In genomic region chr13:82758056-82758455, GRCh38 we compare ENCODE assay signal across 13 cellular contexts.
A peak's percentile ranks its signal among the peaks of the same experiment; 100 is the strongest.
DNase-seq lines count a peak whose midpoint lies in the region; ATAC-seq and TF ChIP-seq lines count a peak whose summit lies in the region.
"Had no signal": no experiment of that assay in that cellular context is flagged by ENCODE, and none has a peak within 500 bp of the region (broad histone marks: within the 10 kb centered on the region; RNA-seq: fewer than 3 reads in every experiment).

No MANE protein-coding gene starts in this region.

- H3K4me3 ChIP-seq in AG10803 (ENCODE audit: low read length) (no peak overlapping the region), hepatocyte (no peak overlapping the region), Peyer's patch (no peak overlapping the region)
- H3K4me3 ChIP-seq in CD8-positive, alpha-beta memory T cell (ENCODE audit: low read length), result no peak overlapping the region
- H3K4me3 ChIP-seq: mucosa of descending colon, upper lobe of right lung had no signal

- POLR2A ChIA-PET in RWPE1 (lab: Yijun Ruan, JAX; ENCODE audit: low non-redundant PET), result no interaction called here
- POLR2A ChIA-PET in CD8-positive, alpha-beta memory T cell (lab: Charles Lee), result no interaction called here

- 76% methylated on average over 1 of the region's 1 CpG for WGBS in hepatocyte (ENCODE audit: low lambda C conversion rate, missing lambda C conversion rate)

- no peak overlapping the region for H3K27ac ChIP-seq in RWPE1
- H3K27ac ChIP-seq in hepatocyte, result no peak overlapping the region
- H3K27ac ChIP-seq in Peyer's patch, result no peak overlapping the region
- H3K27ac ChIP-seq in CD8-positive, alpha-beta memory T cell (ENCODE audit: low read depth, low read length), result no peak overlapping the region
- H3K27ac ChIP-seq: upper lobe of right lung had no signal

- CTCF ChIA-PET in RWPE1 (lab: Yijun Ruan, JAX), result interaction anchor here (0.5 to 0.9 kb wide), 2 partner anchors 9 to 757 kb away, joined by 4 to 9 read pairs; no protein-coding TSS in a partner anchor
- CTCF ChIA-PET in CD8-positive, alpha-beta memory T cell (lab: Charles Lee), result no interaction called here

- no peak overlapping the region for H3K4me3 Mint-ChIP-seq in CD8-positive, alpha-beta memory T cell
- H3K4me3 Mint-ChIP-seq: activated T-cell treated with anti-CD3 and anti-CD28 coated beads, Interleukin-2, amount 50 U/mL, for 72 hours had no signal

- no peaks in the 10 kb centered on the region for H3K9me3 ChIP-seq in hepatocyte (ENCODE audit: low read depth)
- H3K9me3 ChIP-seq in Peyer's patch, result no peaks in the 10 kb centered on the region
- H3K9me3 ChIP-seq in CD8-positive, alpha-beta memory T cell (ENCODE audit: low read length), result no peaks in the 10 kb centered on the region
- H3K9me3 ChIP-seq: upper lobe of right lung had no signal

- no peak for TF ChIP-seq POLR2A in Peyer's patch (IDR thresholded peaks at IDR 0.05)

- H3K27me3 Mint-ChIP-seq in CD8-positive, alpha-beta memory T cell, result peaks cover 0 to 2% of the 10 kb centered on the region in 2 donors

- no peaks in the 10 kb centered on the region for H3K4me1 ChIP-seq in hepatocyte (ENCODE audit: insufficient read depth)
- H3K4me1 ChIP-seq in Peyer's patch, result no peaks in the 10 kb centered on the region
- H3K4me1 ChIP-seq in CD8-positive, alpha-beta memory T cell (ENCODE audit: insufficient read depth, low read length), result no peaks in the 10 kb centered on the region
- H3K4me1 ChIP-seq: upper lobe of right lung had no signal

- H3K79me2 ChIP-seq in hepatocyte, result no peaks in the 10 kb centered on the region

- peak; percentile 37 for TF ChIP-seq CTCF in AG10803 (conservative IDR thresholded peaks at IDR 0.05; ENCODE audit: low read length)
- TF ChIP-seq CTCF in RWPE1 (conservative IDR thresholded peaks at IDR 0.05; ENCODE audit: low read depth), result no peak
- TF ChIP-seq CTCF in hepatocyte (IDR thresholded peaks at IDR 0.05; ENCODE audit: poor library complexity), result peak; percentile 30
- TF ChIP-seq CTCF in Peyer's patch (IDR thresholded peaks at IDR 0.05), result no peak

- H3K36me3 Mint-ChIP-seq in CD8-positive, alpha-beta memory T cell, result no peaks in the 10 kb centered on the region

- no peak overlapping the region for H3K27ac Mint-ChIP-seq in CD8-positive, alpha-beta memory T cell
- H3K27ac Mint-ChIP-seq: activated T-cell treated with anti-CD3 and anti-CD28 coated beads, Interleukin-2, amount 50 U/mL, for 72 hours had no signal

- H3K9me2 ChIP-seq in hepatocyte (replicated peaks; ENCODE audit: insufficient read depth), result no peaks in the 10 kb centered on the region

- peaks cover 0 to 7% (median 0%) of the 10 kb centered on the region in 5 donors for H3K9me3 Mint-ChIP-seq in CD8-positive, alpha-beta memory T cell

- H3K27me3 ChIP-seq in hepatocyte (no peaks in the 10 kb centered on the region), Peyer's patch (no peaks in the 10 kb centered on the region)
- no peaks in the 10 kb centered on the region for H3K27me3 ChIP-seq in CD8-positive, alpha-beta memory T cell (ENCODE audit: insufficient read depth, low read length, poor library complexity, severe bottlenecking)
- H3K27me3 ChIP-seq: upper lobe of right lung had no signal

- no peaks in the 10 kb centered on the region for H3K4me1 Mint-ChIP-seq in CD8-positive, alpha-beta memory T cell

- no peak for ATAC-seq in HG03196 (IDR thresholded peaks at IDR 0.05; ENCODE audit: unreplicated experiment)
- no peak for ATAC-seq in GM19324 (IDR thresholded peaks at IDR 0.05; ENCODE audit: low FRiP score, unreplicated experiment)
- ATAC-seq: activated T-cell treated with anti-CD3 and anti-CD28 coated beads, Interleukin-2, amount 50 U/mL, for 72 hours; mucosa of descending colon; upper lobe of right lung had no signal

- DNase-seq in AG10803 (ENCODE audit: low read depth) (peak; percentile 17), HCEC 1CT (peak; percentile 43), RWPE1 (ENCODE audit: low spot score) (peak; percentile 9), hepatocyte (ENCODE audit: low spot score) (peak; percentile 26), Peyer's patch (no peak)
- DNase-seq in CD8-positive, alpha-beta memory T cell, result no peak
- DNase-seq: activated T-cell treated with anti-CD3 and anti-CD28 coated beads, Interleukin-2, amount 50 U/mL, for 72 hours; mucosa of descending colon; SIG-M5; stimulated activated CD4-positive, alpha-beta T cell treated with anti-CD3 and anti-CD28 coated beads, Interleukin-2, amount 100 ng/mL, for 24 hours; upper lobe of right lung had no signal

- no peak overlapping the region for H3K4me2 ChIP-seq in hepatocyte

- H4K20me1 ChIP-seq in hepatocyte (ENCODE audit: insufficient read depth, poor library complexity, severe bottlenecking), result no peaks in the 10 kb centered on the region

- H3K36me3 ChIP-seq in hepatocyte (replicated peaks; ENCODE audit: insufficient read depth, low read depth) (no peaks in the 10 kb centered on the region), Peyer's patch (no peaks in the 10 kb centered on the region)
- H3K36me3 ChIP-seq in CD8-positive, alpha-beta memory T cell (ENCODE audit: insufficient read depth, low read length), result no peaks in the 10 kb centered on the region
- H3K36me3 ChIP-seq: upper lobe of right lung had no signal

- no peak overlapping the region for H2AFZ ChIP-seq in hepatocyte

Comparison
In these comparisons a context has a peak if more than half of its experiments do, and no peak if none do; other contexts are left out.
1. DNase-seq: peak in AG10803 (single experiment), HCEC 1CT (single experiment), RWPE1 (single experiment) and hepatocyte (single experiment); none in Peyer's patch (0 of 3) and CD8-positive, alpha-beta memory T cell (0 of 5).
2. CTCF ChIP-seq: peak in AG10803 (single experiment) and hepatocyte (single experiment); none in RWPE1 (single experiment) and Peyer's patch (0 of 6).